In the genomic region with DNA sequence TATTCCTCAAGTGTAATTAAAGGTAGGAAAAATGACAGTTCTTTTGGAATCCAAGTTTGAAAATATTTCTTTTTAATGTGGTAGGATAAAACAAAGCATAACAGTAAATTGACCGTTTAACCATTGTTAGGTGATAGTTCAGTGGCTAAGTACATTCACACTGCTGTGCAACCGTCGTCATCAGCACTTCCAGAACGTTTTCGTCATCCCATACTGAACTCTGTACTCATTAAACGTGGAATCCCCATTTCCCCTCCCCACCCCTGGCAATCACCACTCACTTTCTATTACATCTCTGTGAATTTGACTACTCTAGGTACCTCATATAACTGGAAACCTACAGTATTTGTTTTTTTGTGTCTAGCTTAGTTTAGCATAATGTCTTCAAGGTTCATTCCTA, we compare ENCODE assay signal across 25 cellular contexts.
"Had no signal": no experiment of that assay in that cellular context is flagged by ENCODE, and none has a peak within 500 bp of the region (broad histone marks: within the 10 kb centered on the region; RNA-seq: fewer than 3 reads in every experiment).

No MANE protein-coding gene starts in this region.

- FAIRE-seq: astrocyte had no signal

- H3K27me3 Mint-ChIP-seq: activated CD4-positive, alpha-beta T cell treated with anti-CD3 and anti-CD28 coated beads for 36 hours; activated naive CD8-positive, alpha-beta T cell had no signal

- H3K4me3 ChIP-seq: SK-N-MC had no signal

- H3K36me3 Mint-ChIP-seq: activated naive CD8-positive, alpha-beta T cell; brain had no signal

- H3K9me3 Mint-ChIP-seq: activated CD4-positive, alpha-beta memory T cell treated with anti-CD3 and anti-CD28 coated beads, Interleukin-2, amount 10 ng/mL, durations not matched to agents 7 days and 5 days; activated naive CD4-positive, alpha-beta T cell treated with anti-CD3 and anti-CD28 coated beads for 36 hours; activated T-helper 17 cell treated with anti-CD3 and anti-CD28 coated beads, Interleukin-2, amount 50 U/mL, for 72 hours had no signal

- H3K27ac Mint-ChIP-seq: activated CD4-positive, alpha-beta memory T cell treated with anti-CD3 and anti-CD28 coated beads, Interleukin-2, amount 10 ng/mL, durations not matched to agents 7 days and 5 days; activated CD4-positive, alpha-beta T cell treated with anti-CD3 and anti-CD28 coated beads for 36 hours; activated naive CD4-positive, alpha-beta T cell treated with anti-CD3 and anti-CD28 coated beads for 36 hours; activated naive CD8-positive, alpha-beta T cell; activated T-helper 17 cell treated with anti-CD3 and anti-CD28 coated beads, Interleukin-2, amount 50 U/mL, for 72 hours; brain had no signal

- DNase-seq: activated CD4-positive, alpha-beta memory T cell treated with anti-CD3 and anti-CD28 coated beads, Interleukin-2, amount 10 ng/mL, durations not matched to agents 7 days and 5 days; activated CD4-positive, alpha-beta T cell treated with anti-CD3 and anti-CD28 coated beads for 36 hours; activated CD4-positive, alpha-beta T cell treated with anti-CD3 and anti-CD28 coated beads, Interleukin-2, amount 50 U/mL, for 1 hour; activated CD4-positive, CD25-positive, alpha-beta regulatory T cell; activated gamma-delta T cell; activated naive CD4-positive, alpha-beta T cell treated with anti-CD3 and anti-CD28 coated beads for 36 hours; activated T-cell treated with anti-CD3 and anti-CD28 coated beads for 4 hours; activated T-cell treated with anti-CD3 and anti-CD28 coated beads, Interleukin-2, amount 50 U/mL, for 48 hours; amygdala; NCI-H1092; NCI-H1417; NCI-H1930; NCI-H2171; NCI-H2227 treated with DMSO at 0.1 percent for 48 hours; NCI-H446 treated with DMSO at 0.1 percent for 48 hours; NCI-H526; NCI-H82; T-helper 1 cell had no signal

- ATAC-seq: activated CD4-positive, alpha-beta T cell treated with anti-CD3 and anti-CD28 coated beads for 36 hours; activated T-helper 17 cell treated with anti-CD3 and anti-CD28 coated beads, Interleukin-2, amount 50 U/mL, for 72 hours had no signal

- H3K27ac ChIP-seq: KMS-11, SK-N-MC, VCaP had no signal

- H3K4me3 Mint-ChIP-seq: activated CD4-positive, alpha-beta memory T cell treated with anti-CD3 and anti-CD28 coated beads, Interleukin-2, amount 10 ng/mL, durations not matched to agents 7 days and 5 days; activated CD4-positive, alpha-beta T cell treated with anti-CD3 and anti-CD28 coated beads for 36 hours; activated naive CD4-positive, alpha-beta T cell treated with anti-CD3 and anti-CD28 coated beads for 36 hours; activated naive CD8-positive, alpha-beta T cell; activated T-helper 17 cell treated with anti-CD3 and anti-CD28 coated beads, Interleukin-2, amount 50 U/mL, for 72 hours; brain had no signal
